8 cellular contexts compared by ENCODE assay signal in genomic region chr4:182917182-182918043, GRCh38.
A peak's percentile ranks its signal among the peaks of the same experiment; 100 is the strongest.
DNase-seq lines count a peak whose midpoint lies in the region; ATAC-seq lines count a peak whose summit lies in the region.

Gene DCTD, minus strand, starts transcription at chr4:182917386. Its CDS starts 1,818 bp downstream, at chr4:182915568.

- DNase-seq in NCI-H2227 (lab: John Stamatoyannopoulos, UW; ENCODE audit: unreplicated experiment) = peak; percentile 74
- no peak for DNase-seq in NCI-H2227 treated with DMSO at 0.1 percent for 48 hours (lab: John Stamatoyannopoulos, UW)
- peak; percentile 25 for DNase-seq in NCI-H2029 (lab: John Stamatoyannopoulos, UW)
- DNase-seq in activated CD4-positive, alpha-beta T cell treated with anti-CD3 and anti-CD28 coated beads for 4 hours = peak; percentile 78 to 83
- peak; percentile 89 for DNase-seq in left kidney (ENCODE audit: low read depth, low spot score)
- peak; percentile 77 for DNase-seq in stimulated activated CD4-positive, alpha-beta T cell treated with anti-CD3 and anti-CD28 coated beads, Interleukin-2, amount 100 ng/mL, for 4 hours (ENCODE audit: low read depth)

- H3K27ac ChIP-seq in cingulate gyrus (ENCODE audit: low read depth, low read length) = peak within 1 kb of the TSS; percentile 73

- peak; percentile 82 for ATAC-seq in HG02678 (IDR thresholded peaks at IDR 0.05; ENCODE audit: unreplicated experiment)
